Comparison of ENCODE assay signal across 1 cellular context in the genomic region with DNA sequence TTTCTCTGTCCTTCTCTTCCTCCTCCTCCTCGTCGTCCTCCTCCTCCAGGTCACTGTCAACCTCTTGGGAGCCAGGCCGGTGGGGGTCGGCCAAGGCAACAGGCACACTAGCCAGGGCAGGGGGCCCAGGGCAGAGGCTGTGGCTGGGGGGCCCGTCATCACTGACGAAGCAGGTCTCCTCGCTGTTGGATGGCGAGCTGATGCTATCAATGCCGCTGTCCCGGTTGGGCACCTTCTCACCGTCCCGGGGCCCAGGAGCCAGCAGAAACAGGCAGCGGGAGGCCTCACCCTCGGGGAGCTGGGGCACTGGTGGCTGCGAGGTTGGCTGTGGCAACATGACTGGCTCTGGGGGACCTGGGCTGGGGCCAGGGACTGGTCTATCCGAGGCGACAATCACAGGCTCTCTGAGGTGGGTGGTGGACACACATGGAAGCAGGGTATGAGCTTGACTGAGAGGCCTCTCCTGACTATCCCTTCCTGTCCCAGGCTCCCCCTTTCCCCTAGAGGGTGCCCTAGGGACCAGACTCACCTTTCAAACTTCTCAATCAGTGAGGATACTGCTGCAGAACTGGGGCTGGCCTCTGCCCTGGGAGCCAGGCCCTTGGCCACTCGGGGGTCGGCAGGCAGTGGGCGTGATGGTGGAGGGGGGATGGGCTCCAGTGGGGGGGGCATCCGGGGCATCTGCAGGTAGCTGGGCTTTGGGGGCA.
TF ChIP-seq lines count a peak whose summit lies in the region.

No MANE protein-coding gene starts in this region.

TF ChIP-seq in GM23338, 12 proteins besides CTCF, POLR2A, EP300 and RAD21 (continued from another document):
- TF ChIP-seq REST (IDR thresholded peaks at IDR 0.05; ENCODE audit: unreplicated experiment) (no peak), POLR2AphosphoS5 (IDR thresholded peaks at IDR 0.05; ENCODE audit: low read depth) (no peak)
